Comparison of ENCODE assay signal across 7 cellular contexts in genomic region chr7:152384235-152385200, GRCh38. TPM values are rescaled to one million over a fixed set of nuclear protein-coding genes. Genes with fewer than 3 reads are reported as not detected.
DNase-seq lines count a peak whose midpoint lies in the region; ATAC-seq, FAIRE-seq and TF ChIP-seq lines count a peak whose summit lies in the region.
"Not testable (repeated sequence)": the region's sequence is repeated elsewhere in the genome, so short reads cannot be mapped to it uniquely, and the experiment has no call there.

No MANE protein-coding gene starts in this region.

- RAD21 ChIA-PET in GM12878 (lab: Charles Lee; ENCODE audit: unreplicated experiment): not testable (repeated sequence)

- not testable (repeated sequence) for H3K4me3 Mint-ChIP-seq in activated CD4-positive, alpha-beta T cell treated with anti-CD3 and anti-CD28 coated beads for 36 hours; natural killer cell

- TF ChIP-seq CTCF in A549 (IDR thresholded peaks at IDR 0.05); GM12878 (IDR thresholded peaks at IDR 0.05 in 2 of 3, conservative IDR thresholded peaks at IDR 0.05 in 1 of 3; ENCODE audit: control insufficient read depth in 2 of 3, extremely low read depth in 1 of 3, insufficient read depth in 1 of 3, low read depth in 3 of 3, low read length in 3 of 3); natural killer cell (IDR thresholded peaks at IDR 0.05); smooth muscle cell (IDR thresholded peaks at IDR 0.05; ENCODE audit: borderline replicate concordance, insufficient read depth, poor library complexity, severe bottlenecking): not testable (repeated sequence)

- TF ChIP-seq RAD21 in A549 (conservative IDR thresholded peaks at IDR 0.05 in 1 of 2, IDR thresholded peaks at IDR 0.05 in 1 of 2); GM12878 (IDR thresholded peaks at IDR 0.05; ENCODE audit: insufficient read depth, low read depth, low read length): not testable (repeated sequence)

- H3K79me2 ChIP-seq in GM12878 (ENCODE audit: control insufficient read depth, insufficient read depth, low read length) (peaks cover 52% of the 10 kb centered on the region), smooth muscle cell (ENCODE audit: low read depth) (peaks cover 94% of the 10 kb centered on the region)

- not testable (repeated sequence) for H3K9me3 Mint-ChIP-seq in activated CD4-positive, alpha-beta T cell treated with anti-CD3 and anti-CD28 coated beads for 36 hours (ENCODE audit: low read depth); natural killer cell

- not testable (repeated sequence) for BruUV-seq in GM12878 (replicated peaks; lab: Mats Ljungman, UMichigan)

- H4K20me1 ChIP-seq in GM12878 (ENCODE audit: control insufficient read depth, insufficient read depth): not testable (repeated sequence)
- peaks cover 97% of the 10 kb centered on the region for H4K20me1 ChIP-seq in smooth muscle cell (ENCODE audit: low read depth)

- ATAC-seq in A549 (peak in 1 of 2 experiments; percentile 51; a peak in 3 of 6 replicates), GM12878 (peak; percentile 24), esophagus mucosa (peak; percentile 14), natural killer cell (peak; percentile 22 to 52 (median 37))
- ATAC-seq in activated CD4-positive, alpha-beta T cell treated with anti-CD3 and anti-CD28 coated beads for 36 hours: peak; percentile 42

- CTCF ChIA-PET in A549 (lab: Yijun Ruan, JAX); activated CD4-positive, alpha-beta T cell treated with anti-CD3 and anti-CD28 coated beads for 36 hours (lab: Charles Lee); GM12878 (lab: Yijun Ruan, JAX): not testable (repeated sequence)

- H3K27me3 Mint-ChIP-seq in activated CD4-positive, alpha-beta T cell treated with anti-CD3 and anti-CD28 coated beads for 36 hours; natural killer cell (ENCODE audit: low read depth in 2 of 2): not testable (repeated sequence)

- H3K9me3 ChIP-seq in A549; GM12878 (replicated peaks; ENCODE audit: control insufficient read depth, insufficient read depth, low read length); smooth muscle cell (replicated peaks; ENCODE audit: low read depth): not testable (repeated sequence)

- H3K4me1 Mint-ChIP-seq in activated CD4-positive, alpha-beta T cell treated with anti-CD3 and anti-CD28 coated beads for 36 hours: peaks cover 19% of the 10 kb centered on the region
- peaks cover 18 to 23% of the 10 kb centered on the region in 2 donors for H3K4me1 Mint-ChIP-seq in natural killer cell

- SMC1A ChIA-PET in GM12878 (lab: Charles Lee; ENCODE audit: uncharacterized antibody, unreplicated experiment): interaction anchor here (1.0 kb wide), 1 partner anchor 10 kb away, joined by 3 read pairs; no protein-coding TSS in a partner anchor

- not testable (repeated sequence) for H3K36me3 Mint-ChIP-seq in activated CD4-positive, alpha-beta T cell treated with anti-CD3 and anti-CD28 coated beads for 36 hours (ENCODE audit: low read depth); natural killer cell

- H3K4me2 ChIP-seq in A549: peak overlapping the region; percentile 9; the same call in 1 of the 3 replicates
- H3K4me2 ChIP-seq in GM12878 (ENCODE audit: control insufficient read depth, insufficient read depth): not testable (repeated sequence)
- H3K4me2 ChIP-seq in smooth muscle cell: peak overlapping the region; percentile 5

- in situ Hi-C loops in GM12878 (cut with MboI): not testable (repeated sequence)

- 55% methylated on average over 4 of the region's 4 CpGs for WGBS in A549 (ENCODE audit: missing lambda C conversion rate)
- WGBS in GM12878 (ENCODE audit: insufficient coverage, insufficient replicate concordance, low lambda C conversion rate, missing lambda C conversion rate): 53% methylated on average over 4 of the region's 4 CpGs
- 54% methylated on average over 4 of the region's 4 CpGs for WGBS in smooth muscle cell (ENCODE audit: low lambda C conversion rate)

- H3K4me1 ChIP-seq in A549 (peaks cover 36% of the 10 kb centered on the region), smooth muscle cell (ENCODE audit: low read depth) (peaks cover 16% of the 10 kb centered on the region)
- H3K4me1 ChIP-seq in GM12878 (ENCODE audit: control insufficient read depth, insufficient read depth, low read length): not testable (repeated sequence)

- intact Hi-C loops in activated CD4-positive, alpha-beta T cell treated with anti-CD3 and anti-CD28 coated beads for 36 hours (cut with DNase I, micrococcal nuclease): loop anchor here in 1 of 2 experiments (5.0 kb wide), 1 partner anchor 38 kb away; no protein-coding TSS in a partner anchor
- intact Hi-C loops in GM12878 (cut with micrococcal nuclease; ENCODE audit: unreplicated experiment): not testable (repeated sequence)
- intact Hi-C loops in natural killer cell (cut with micrococcal nuclease): loop anchor here (5.0 kb wide), 1 partner anchor 37 kb away; no protein-coding TSS in a partner anchor

- POLR2A ChIA-PET in A549 (lab: Yijun Ruan, JAX); activated CD4-positive, alpha-beta T cell treated with anti-CD3 and anti-CD28 coated beads for 36 hours (lab: Charles Lee): not testable (repeated sequence)
- POLR2A ChIA-PET in GM12878 (lab: Charles Lee): interaction anchor here (0.6 kb wide), 1 partner anchor 16 kb away, joined by 4 read pairs; no protein-coding TSS in a partner anchor

- not testable (repeated sequence) for H2AFZ ChIP-seq in GM12878 (ENCODE audit: control insufficient read depth, low read depth, low read length); smooth muscle cell (ENCODE audit: low read depth)

- not testable (repeated sequence) for FAIRE-seq in A549 (lab: Jason Lieb, UNC); GM12878 (lab: Jason Lieb, UNC)

- not testable (repeated sequence) for TF ChIP-seq EP300 in A549 (IDR thresholded peaks at IDR 0.05); GM12878 (IDR thresholded peaks at IDR 0.05; ENCODE audit: borderline replicate concordance in 1 of 2, control insufficient read depth in 1 of 2, low read depth in 2 of 2, low read length in 2 of 2)

- TF ChIP-seq POLR2A in A549 (IDR thresholded peaks at IDR 0.05; ENCODE audit: low read length); GM12878 (IDR thresholded peaks at IDR 0.05; ENCODE audit: low read depth, low read length): not testable (repeated sequence)

- not testable (repeated sequence) for H3K27ac Mint-ChIP-seq in activated CD4-positive, alpha-beta T cell treated with anti-CD3 and anti-CD28 coated beads for 36 hours
- H3K27ac Mint-ChIP-seq in natural killer cell: peak overlapping the region in 1 of 2 donors; percentile 36

- not testable (repeated sequence) for H3K9ac ChIP-seq in GM12878 (ENCODE audit: control insufficient read depth, insufficient read depth, low read length); smooth muscle cell (ENCODE audit: low read depth)

- DNase-seq in A549 (ENCODE audit: low read depth in 1 of 2, low spot score in 1 of 2); activated CD4-positive, alpha-beta T cell treated with anti-CD3 and anti-CD28 coated beads for 36 hours; GM12878 (ENCODE audit: low read depth, low spot score); natural killer cell; smooth muscle cell (lab: John Stamatoyannopoulos, UW; ENCODE audit: unreplicated experiment): not testable (repeated sequence)
- peak; percentile 66 for DNase-seq in LHCN-M2 (ENCODE audit: low read depth)

- H3F3A ChIP-seq in smooth muscle cell (ENCODE audit: low read depth): not testable (repeated sequence)

- H3K4me3 ChIP-seq in A549, GM12878, smooth muscle cell: not testable (repeated sequence)

- H3K27me3 ChIP-seq in GM12878 (replicated peaks in 1 of 2; ENCODE audit: control insufficient read depth in 2 of 2, insufficient read depth in 2 of 2, low read length in 1 of 2); smooth muscle cell (ENCODE audit: low read depth): not testable (repeated sequence)

- not testable (repeated sequence) for H3K27ac ChIP-seq in A549; GM12878 (ENCODE audit: control insufficient read depth, insufficient read depth)
- H3K27ac ChIP-seq in smooth muscle cell (ENCODE audit: low read depth): peak overlapping the region; percentile 7

- H3K36me3 ChIP-seq in GM12878 (ENCODE audit: control insufficient read depth in 2 of 2, insufficient read depth in 2 of 2, low read length in 1 of 2); smooth muscle cell (ENCODE audit: low read depth): not testable (repeated sequence)

RNA-seq across cellular contexts. Expression of gene KMT2C, which starts 51.3 kb away (rescaled TPM):
- polyA plus RNA-seq in A549 (2011; rRNA removed): 13.1 and 17.7 TPM in 2 replicates
- 3.4 and 3.9 TPM in 2 replicates for polyA plus RNA-seq in A549 (2012; cell fraction: cytosol; rRNA removed)
- polyA plus RNA-seq in A549 (2012; cell fraction: nucleus; rRNA removed): 5.8 and 9.5 TPM in 2 replicates
- 4.2 to 4.5 TPM (median 4.5 TPM) in 3 replicates for polyA plus RNA-seq in A549 (2017; fragmentation: RNase III; extraction: RNeasy Plus Mini Kit Qiagen cat#74134 plus additional on column Dnase treatment)
- polyA minus RNA-seq in A549 (2011; rRNA and poly(A)+ RNA removed): 47.6 and 50.4 TPM in 2 replicates
- total RNA-seq in LHCN-M2 (2014; rRNA removed): 21.6 and 24.5 TPM in 2 replicates
- polyA plus RNA-seq in LHCN-M2 (2012): 7.1 TPM
- total RNA-seq in activated CD4-positive, alpha-beta T cell treated with anti-CD3 and anti-CD28 coated beads for 36 hours: 10 to 100 TPM; 35.9 to 42.7 TPM
- total RNA-seq in GM12878 (2013; cell fraction: nucleolus; rRNA removed): 533 and 539 TPM in 2 replicates
- 18.6 and 23.9 TPM in 2 replicates for total RNA-seq in GM12878 (2014; rRNA removed)
- total RNA-seq in GM12878 (2014; rRNA removed; fragmentation: Illumina TruSeq; extraction: Trizol): 22.5 and 24.4 TPM in 2 replicates
- total RNA-seq in GM12878 (2021): 45.2 and 51.0 TPM in 2 replicates
- polyA plus RNA-seq in GM12878 (2011; ENCODE audit: low read depth): 20.5 TPM
- polyA plus RNA-seq in GM12878 (2011; rRNA removed): 20.1 and 21.5 TPM in 2 replicates
- 19.0 and 25.0 TPM in 2 replicates for polyA plus RNA-seq in GM12878 (2011; cell fraction: cytosol; rRNA removed)
- polyA plus RNA-seq in GM12878 (2011; cell fraction: nucleus; rRNA removed): 45.9 and 55.3 TPM in 2 replicates
- 18.9 and 21.4 TPM in 2 replicates for polyA plus RNA-seq in GM12878 (2012)
- 23.2 and 27.7 TPM in 2 replicates for polyA plus RNA-seq in GM12878 (2014; fragmentation: Illumina TruSeq; extraction: Trizol)
- 10 to 100 TPM in 1 of 2 experiments, 1 to 10 TPM in 1; 3.3 to 11.0 TPM for polyA plus RNA-seq in GM12878 (2014; fragmentation: Nextera tagmentation; extraction: Ambion mirVana)
- polyA plus RNA-seq in GM12878 (2014; rRNA removed): 16.4 and 19.7 TPM in 2 replicates
- polyA plus RNA-seq in GM12878 (2016; fragmentation: Nextera tagmentation; extraction: Ambion mirVana): 10 to 100 TPM; 10.9 to 14.4 TPM
- polyA minus RNA-seq in GM12878 (2011; rRNA and poly(A)+ RNA removed): 90.8 and 145 TPM in 2 replicates
- polyA minus RNA-seq in GM12878 (2011; cell fraction: cytosol; rRNA and poly(A)+ RNA removed): 31.4 and 32.6 TPM in 2 replicates
- polyA minus RNA-seq in GM12878 (2011; cell fraction: nucleus; rRNA and poly(A)+ RNA removed): 97.8 and 125 TPM in 2 replicates
- 48.2 TPM for total RNA-seq in esophagus mucosa
- 100 to 1,000 TPM; 159 to 177 (median 167) TPM for total RNA-seq in natural killer cell
- 28.3 and 36.7 TPM in 2 replicates for total RNA-seq in smooth muscle cell
- polyA plus RNA-seq in smooth muscle cell: 10.1 and 16.4 TPM in 2 replicates
